Comparison of ENCODE assay signal across 1 cellular context in the genomic region with DNA sequence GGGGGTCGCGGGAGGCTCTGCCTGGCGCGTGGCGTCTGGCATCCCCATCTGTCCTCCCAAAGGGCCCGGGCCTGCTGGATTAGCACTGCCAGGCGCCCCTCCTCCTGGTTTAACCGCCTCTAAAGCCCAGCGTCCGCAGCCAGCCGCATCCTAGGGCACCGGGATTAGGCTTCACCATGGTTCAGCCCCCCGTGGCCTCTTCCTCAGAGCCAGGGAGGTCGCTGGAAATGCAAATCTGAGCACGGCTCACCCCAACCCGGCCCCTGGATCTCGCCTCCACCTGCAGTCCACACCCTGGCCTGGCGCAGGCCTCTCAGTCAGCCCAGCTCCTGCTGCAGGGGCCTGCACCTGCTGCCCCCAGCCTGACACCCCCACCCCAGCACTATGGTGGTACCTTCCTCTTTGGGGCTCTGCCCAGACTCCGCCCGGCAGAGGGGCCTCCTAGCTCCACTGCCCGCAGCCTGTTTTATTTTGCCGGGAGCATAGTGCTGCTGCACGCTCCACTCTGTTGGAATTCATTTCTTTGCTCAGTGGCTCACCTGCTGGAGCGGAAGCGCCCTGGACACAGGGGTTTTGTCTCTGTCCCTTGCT.
A peak's percentile ranks its signal among the peaks of the same experiment; 100 is the strongest.
TF ChIP-seq lines count a peak whose summit lies in the region.

No MANE protein-coding gene starts in this region.

TF ChIP-seq in GM12878, 131 proteins besides CTCF, POLR2A, EP300 and RAD21:
- TF ChIP-seq ZNF207 (IDR thresholded peaks at IDR 0.05; ENCODE audit: borderline replicate concordance) (no peak), BHLHE40 (IDR thresholded peaks at IDR 0.05; ENCODE audit: borderline replicate concordance in 1 of 2, low read depth in 2 of 2, low read length in 1 of 2) (peak; percentile 50 to 56; a peak in 2 of 4 replicates), POLR2AphosphoS2 (IDR thresholded peaks at IDR 0.05; ENCODE audit: low read depth, low read length) (no peak), RAD51 (IDR thresholded peaks at IDR 0.05) (no peak), NBN (IDR thresholded peaks at IDR 0.05) (no peak), ATF7 (IDR thresholded peaks at IDR 0.05; ENCODE audit: low read depth) (peak; percentile 74), BCLAF1 (IDR thresholded peaks at IDR 0.05) (no peak), TAF1 (IDR thresholded peaks at IDR 0.05; ENCODE audit: borderline replicate concordance, low read depth, low read length) (no peak), MTA3 (IDR thresholded peaks at IDR 0.05; ENCODE audit: borderline replicate concordance, low read length) (no peak), SIX5 (IDR thresholded peaks at IDR 0.05; ENCODE audit: low read depth, low read length, severe bottlenecking) (no peak), MYB (IDR thresholded peaks at IDR 0.05; ENCODE audit: borderline replicate concordance, low read depth, low read length) (no peak), FOXM1 (IDR thresholded peaks at IDR 0.05; ENCODE audit: low read depth, low read length) (no peak), FOXK2 (IDR thresholded peaks at IDR 0.05) (peak; percentile 83), CHD1 (IDR thresholded peaks at IDR 0.05; ENCODE audit: low read depth, low read length) (peak; percentile 78; the same call in 1 of the 2 replicates), IRF5 (IDR thresholded peaks at IDR 0.05; ENCODE audit: borderline replicate concordance) (no peak), GATAD2B (conservative IDR thresholded peaks at IDR 0.05; ENCODE audit: low read depth) (no peak), ZNF217 (IDR thresholded peaks at IDR 0.05) (no peak), KLF5 (IDR thresholded peaks at IDR 0.05; ENCODE audit: partially characterized antibody) (peak; percentile 85)
- TF ChIP-seq, protein P1, sequence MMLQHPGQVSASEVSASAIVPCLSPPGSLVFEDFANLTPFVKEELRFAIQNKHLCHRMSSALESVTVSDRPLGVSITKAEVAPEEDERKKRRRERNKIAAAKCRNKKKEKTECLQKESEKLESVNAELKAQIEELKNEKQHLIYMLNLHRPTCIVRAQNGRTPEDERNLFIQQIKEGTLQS (IDR thresholded peaks at IDR 0.05; ENCODE audit: borderline replicate concordance, extremely low read depth, low read depth, low read length): no peak
- TF ChIP-seq, protein P2, sequence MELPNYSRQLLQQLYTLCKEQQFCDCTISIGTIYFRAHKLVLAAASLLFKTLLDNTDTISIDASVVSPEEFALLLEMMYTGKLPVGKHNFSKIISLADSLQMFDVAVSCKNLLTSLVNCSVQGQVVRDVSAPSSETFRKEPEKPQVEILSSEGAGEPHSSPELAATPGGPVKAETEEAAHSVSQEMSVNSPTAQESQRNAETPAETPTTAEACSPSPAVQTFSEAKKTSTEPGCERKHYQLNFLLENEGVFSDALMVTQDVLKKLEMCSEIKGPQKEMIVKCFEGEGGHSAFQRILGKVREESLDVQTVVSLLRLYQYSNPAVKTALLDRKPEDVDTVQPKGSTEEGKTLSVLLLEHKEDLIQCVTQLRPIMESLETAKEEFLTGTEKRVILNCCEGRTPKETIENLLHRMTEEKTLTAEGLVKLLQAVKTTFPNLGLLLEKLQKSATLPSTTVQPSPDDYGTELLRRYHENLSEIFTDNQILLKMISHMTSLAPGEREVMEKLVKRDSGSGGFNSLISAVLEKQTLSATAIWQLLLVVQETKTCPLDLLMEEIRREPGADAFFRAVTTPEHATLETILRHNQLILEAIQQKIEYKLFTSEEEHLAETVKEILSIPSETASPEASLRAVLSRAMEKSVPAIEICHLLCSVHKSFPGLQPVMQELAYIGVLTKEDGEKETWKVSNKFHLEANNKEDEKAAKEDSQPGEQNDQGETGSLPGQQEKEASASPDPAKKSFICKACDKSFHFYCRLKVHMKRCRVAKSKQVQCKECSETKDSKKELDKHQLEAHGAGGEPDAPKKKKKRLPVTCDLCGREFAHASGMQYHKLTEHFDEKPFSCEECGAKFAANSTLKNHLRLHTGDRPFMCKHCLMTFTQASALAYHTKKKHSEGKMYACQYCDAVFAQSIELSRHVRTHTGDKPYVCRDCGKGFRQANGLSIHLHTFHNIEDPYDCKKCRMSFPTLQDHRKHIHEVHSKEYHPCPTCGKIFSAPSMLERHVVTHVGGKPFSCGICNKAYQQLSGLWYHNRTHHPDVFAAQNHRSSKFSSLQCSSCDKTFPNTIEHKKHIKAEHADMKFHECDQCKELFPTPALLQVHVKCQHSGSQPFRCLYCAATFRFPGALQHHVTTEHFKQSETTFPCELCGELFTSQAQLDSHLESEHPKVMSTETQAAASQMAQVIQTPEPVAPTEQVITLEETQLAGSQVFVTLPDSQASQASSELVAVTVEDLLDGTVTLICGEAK (IDR thresholded peaks at IDR 0.05; ENCODE audit: borderline replicate concordance): no peak
